In the genomic region with DNA sequence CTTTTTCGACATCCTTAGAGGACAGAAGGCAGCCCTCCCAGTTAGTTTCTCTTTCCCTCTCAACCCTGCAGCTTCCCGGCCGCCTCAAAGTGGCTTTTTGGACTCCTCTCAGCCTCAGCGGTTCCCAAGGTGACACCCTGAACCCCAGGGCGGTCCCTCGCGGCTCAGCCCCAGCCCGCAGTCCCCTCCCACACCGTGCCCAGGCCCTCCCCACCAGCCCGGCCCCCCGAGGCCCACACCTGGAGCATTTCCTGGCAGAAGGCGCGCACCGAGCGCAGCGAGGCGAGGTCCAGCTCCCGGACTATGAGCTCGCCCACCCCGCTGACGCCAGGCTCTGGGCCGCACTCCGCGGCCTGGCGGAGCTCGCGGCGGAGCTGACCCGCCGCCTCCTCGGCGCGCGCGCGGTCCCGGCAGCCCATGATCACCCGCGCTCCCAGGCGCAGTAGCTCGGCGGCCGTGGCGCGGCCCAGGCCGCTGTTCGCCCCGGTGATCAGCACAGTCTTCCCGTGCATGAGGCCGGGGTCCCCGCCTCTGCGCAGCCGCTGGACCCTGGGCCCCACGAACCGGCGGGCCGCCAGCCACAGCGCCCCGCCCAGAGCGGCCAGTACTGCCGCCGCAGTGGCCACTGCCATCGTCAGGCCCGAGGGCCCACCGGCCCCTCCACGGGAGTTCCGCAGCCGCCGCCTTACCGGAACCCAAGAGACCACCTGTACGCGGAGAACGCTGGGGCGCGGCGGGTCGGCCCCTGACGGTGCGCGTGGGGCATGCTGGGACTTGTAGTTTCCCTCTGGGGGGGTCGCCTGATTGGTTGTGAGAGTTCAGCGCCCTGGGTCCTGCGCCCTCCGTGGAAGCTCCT, we compare ENCODE assay signal across 8 cellular contexts. TPM values are rescaled to one million over a fixed set of nuclear protein-coding genes. Genes with fewer than 3 reads are reported as not detected.
DNase-seq lines count a peak whose midpoint lies in the region; ATAC-seq and TF ChIP-seq lines count a peak whose summit lies in the region.

A gene with protein sequence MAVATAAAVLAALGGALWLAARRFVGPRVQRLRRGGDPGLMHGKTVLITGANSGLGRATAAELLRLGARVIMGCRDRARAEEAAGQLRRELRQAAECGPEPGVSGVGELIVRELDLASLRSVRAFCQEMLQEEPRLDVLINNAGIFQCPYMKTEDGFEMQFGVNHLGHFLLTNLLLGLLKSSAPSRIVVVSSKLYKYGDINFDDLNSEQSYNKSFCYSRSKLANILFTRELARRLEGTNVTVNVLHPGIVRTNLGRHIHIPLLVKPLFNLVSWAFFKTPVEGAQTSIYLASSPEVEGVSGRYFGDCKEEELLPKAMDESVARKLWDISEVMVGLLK (minus strand): TSS at position 713 of the 856 bp plus-strand sequence. CDS start 81 bp downstream, at position 632.

- H3K4me3 ChIP-seq in prostate gland (peak within 1 kb of the TSS; percentile 73 to 90), urinary bladder (ENCODE audit: low read depth, low read length) (peak within 1 kb of the TSS; percentile 72)

- ATAC-seq in GM18498 (IDR thresholded peaks at IDR 0.05; ENCODE audit: unreplicated experiment) (peak; percentile 94), HG02938 (IDR thresholded peaks at IDR 0.05; ENCODE audit: unreplicated experiment) (peak; percentile 95), left ventricle myocardium superior (peak; percentile 96)

- 0% methylated on average over 61 of the region's 84 CpGs for WGBS in prostate gland
- under 1% methylated on average over 84 of the region's 84 CpGs for WGBS in urinary bladder

- H3K27me3 ChIP-seq in prostate gland (replicated peaks; ENCODE audit: insufficient read depth) = no peaks in the 10 kb centered on the region

- TF ChIP-seq POLR2A in prostate gland (IDR thresholded peaks at IDR 0.05) = peak; percentile 47

- TF ChIP-seq CTCF in prostate gland (IDR thresholded peaks at IDR 0.05) = peak in 2 of 4 experiments; percentile 12 to 17

- H3K27ac ChIP-seq in angular gyrus (ENCODE audit: low read depth, low read length) (peak within 1 kb of the TSS; percentile 83), prostate gland (peak within 1 kb of the TSS; percentile 95 to 96), urinary bladder (ENCODE audit: low read depth) (peak within 1 kb of the TSS; percentile 97)

- H3K4me1 ChIP-seq in prostate gland (replicated peaks) (peaks cover 2% of the 10 kb centered on the region), urinary bladder (ENCODE audit: insufficient read depth) (peaks cover 2% of the 10 kb centered on the region)

- DNase-seq in NCI-H187 (lab: John Stamatoyannopoulos, UW) = peak; percentile 93 to 97
- DNase-seq in T-helper 2 cell = peak; percentile 79 to 95 (median 87)
- DNase-seq in left ventricle myocardium superior = peak; percentile 95
- DNase-seq in prostate gland (ENCODE audit: low spot score) = peak; percentile 93

- no peaks in the 10 kb centered on the region for H3K9me3 ChIP-seq in prostate gland

- H3K36me3 ChIP-seq in prostate gland (no peaks in the 10 kb centered on the region), urinary bladder (ENCODE audit: insufficient read depth) (no peaks in the 10 kb centered on the region)

- intact Hi-C loops in left ventricle myocardium superior (cut with micrococcal nuclease) (no loop called here), prostate gland (cut with DNase I) (no loop called here)

RNA-seq across cellular contexts. Expression of the gene that starts here (rescaled TPM):
- total RNA-seq in left ventricle myocardium superior (50.3 TPM), prostate gland (10 to 100 TPM; 29.5 to 42.5 TPM), urinary bladder (47.5 TPM)
- polyA plus RNA-seq in urinary bladder = 33.0 TPM

Comparison
In these comparisons a context has a peak if more than half of its experiments do, and no peak if none do; other contexts are left out.
1. Peak in every context shown above with its lines: DNase-seq, ATAC-seq, H3K4me3 ChIP-seq and H3K27ac ChIP-seq.